In genomic region chr13:26222523-26223046, GRCh38 we compare ENCODE assay signal across 8 cellular contexts. TPM values are rescaled to one million over a fixed set of nuclear protein-coding genes. Genes with fewer than 3 reads are reported as not detected.
DNase-seq lines count a peak whose midpoint lies in the region; ATAC-seq and TF ChIP-seq lines count a peak whose summit lies in the region.

No MANE protein-coding gene starts in this region.

- no peaks in the 10 kb centered on the region for H3K9me2 ChIP-seq in DOHH2 (replicated peaks; ENCODE audit: control insufficient read depth, low read length)

- intact Hi-C loops in vagina (cut with DNase I): loop anchor here (5.0 kb wide), 1 partner anchor 335 kb away; the partner anchor contains the start of gene WASF3

- H3K27me3 ChIP-seq in DOHH2 (ENCODE audit: control insufficient read depth, low read length): no peaks in the 10 kb centered on the region
- H3K27me3 ChIP-seq in KMS-11 (ENCODE audit: insufficient read depth, low read depth): no peaks in the 10 kb centered on the region
- peaks cover 0 to 7% of the 10 kb centered on the region in 2 experiments for H3K27me3 ChIP-seq in mesenchymal stem cell (ENCODE audit: control insufficient read depth in 1 of 2, insufficient read depth in 1 of 2, low read length in 2 of 2)
- H3K27me3 ChIP-seq in vagina: no peaks in the 10 kb centered on the region

- H2BK120ac ChIP-seq in mesenchymal stem cell (ENCODE audit: low read depth, low read length): no peak overlapping the region

- H3K9ac ChIP-seq in KMS-11 (peak overlapping the region; percentile 97), mesenchymal stem cell (ENCODE audit: low read length) (peak overlapping the region; percentile 98)

- TF ChIP-seq POLR2A in vagina (IDR thresholded peaks at IDR 0.05): no peak

- no peak overlapping the region for H2BK15ac ChIP-seq in mesenchymal stem cell (ENCODE audit: low read depth, poor library complexity, severe bottlenecking)

- peaks cover 4% of the 10 kb centered on the region for H3K79me1 ChIP-seq in mesenchymal stem cell (replicated peaks; ENCODE audit: low read length, poor library complexity, severe bottlenecking)

- peak overlapping the region in 1 of 2 experiments; percentile 30 for H3K14ac ChIP-seq in mesenchymal stem cell (ENCODE audit: low read length in 2 of 2)

- peak overlapping the region; percentile 98 to 99 for H3K18ac ChIP-seq in mesenchymal stem cell (ENCODE audit: low read depth in 1 of 2, low read length in 2 of 2)

- H3K36me3 ChIP-seq in DOHH2 (ENCODE audit: control insufficient read depth, low read length) (peaks cover 40% of the 10 kb centered on the region), KMS-11 (ENCODE audit: insufficient read depth) (no peaks in the 10 kb centered on the region), mesenchymal stem cell (ENCODE audit: control insufficient read depth in 1 of 2, insufficient read depth in 2 of 2, low read depth in 1 of 2, low read length in 2 of 2) (peaks cover 0 to 27% of the 10 kb centered on the region in 2 experiments), vagina (peaks cover 0 to 17% of the 10 kb centered on the region in 2 donors)

- H4K8ac ChIP-seq in mesenchymal stem cell (ENCODE audit: low read length): peak overlapping the region; percentile 97

- TF ChIP-seq CTCF in DOHH2 (IDR thresholded peaks at IDR 0.05; ENCODE audit: low read depth, low read length, poor library complexity, severe bottlenecking) (no peak), KMS-11 (conservative IDR thresholded peaks at IDR 0.05; ENCODE audit: low read depth, low read length) (no peak), cardiac fibroblast (IDR thresholded peaks at IDR 0.05; ENCODE audit: low read depth, low read length) (no peak), vagina (IDR thresholded peaks at IDR 0.05) (no peak)

- H3K4me3 ChIP-seq in DOHH2 (ENCODE audit: low read length) (peak overlapping the region; percentile 90), KMS-11 (IDR thresholded peaks at IDR 0.05; ENCODE audit: insufficient read depth, low read depth, low read length) (no peak overlapping the region), cardiac fibroblast (replicated peaks in 1 of 2; ENCODE audit: low read depth in 2 of 2, low read length in 2 of 2) (peak overlapping the region; percentile 85 to 98), mesenchymal stem cell (ENCODE audit: insufficient read depth in 1 of 2, low read depth in 1 of 2, low read length in 2 of 2) (peak overlapping the region; percentile 87 to 93), vagina (peak overlapping the region; percentile 82 to 97)

- H2AK5ac ChIP-seq in mesenchymal stem cell (ENCODE audit: low read length, severe bottlenecking): no peak overlapping the region

- peak overlapping the region; percentile 9 for H2BK5ac ChIP-seq in mesenchymal stem cell (ENCODE audit: low read depth, low read length, poor library complexity, severe bottlenecking)

- H2AFZ ChIP-seq in KMS-11 (ENCODE audit: low read depth) (peak overlapping the region; percentile 83), mesenchymal stem cell (ENCODE audit: low read depth, low read length) (peak overlapping the region; percentile 55)

- peak overlapping the region; percentile 83 for H3K27ac ChIP-seq in DOHH2 (ENCODE audit: low read depth, low read length)
- H3K27ac ChIP-seq in KMS-11: peak overlapping the region; percentile 90
- H3K27ac ChIP-seq in mesenchymal stem cell (ENCODE audit: low read length, poor library complexity, severe bottlenecking): peak overlapping the region; percentile 96
- H3K27ac ChIP-seq in vagina: peak overlapping the region; percentile 91

- WGBS in mesenchymal stem cell: 45% methylated on average over 16 of the region's 16 CpGs

- no peak overlapping the region for H2BK12ac ChIP-seq in mesenchymal stem cell (ENCODE audit: low read length in 2 of 2)

- H3K4me2 ChIP-seq in DOHH2 (ENCODE audit: low read length): peak overlapping the region; percentile 87
- H3K4me2 ChIP-seq in KMS-11: peak overlapping the region; percentile 29
- H3K4me2 ChIP-seq in mesenchymal stem cell (ENCODE audit: low read length, poor library complexity, severe bottlenecking): peak overlapping the region; percentile 59

- H3K9me3 ChIP-seq in DOHH2 (ENCODE audit: control insufficient read depth, insufficient read depth, low read length): no peaks in the 10 kb centered on the region
- no peaks in the 10 kb centered on the region for H3K9me3 ChIP-seq in mesenchymal stem cell (ENCODE audit: control insufficient read depth, low read length)
- no peaks in the 10 kb centered on the region for H3K9me3 ChIP-seq in vagina

- H3K4ac ChIP-seq in mesenchymal stem cell (ENCODE audit: low read depth in 1 of 2, low read length in 2 of 2): peak overlapping the region; percentile 52 to 62

- H3K4me1 ChIP-seq in DOHH2 (ENCODE audit: control insufficient read depth, low read length): peaks cover 27% of the 10 kb centered on the region
- H3K4me1 ChIP-seq in KMS-11 (ENCODE audit: low read depth, poor library complexity, severe bottlenecking): peaks cover 12% of the 10 kb centered on the region
- H3K4me1 ChIP-seq in mesenchymal stem cell (ENCODE audit: control insufficient read depth, insufficient read depth, low read depth, low read length): peaks cover 3% of the 10 kb centered on the region
- H3K4me1 ChIP-seq in vagina: peaks cover 24% of the 10 kb centered on the region

- H3K79me2 ChIP-seq in DOHH2 (ENCODE audit: control insufficient read depth, low read length) (peaks cover 25% of the 10 kb centered on the region), KMS-11 (ENCODE audit: insufficient read depth, low read depth) (peaks cover 15% of the 10 kb centered on the region; the same call in 1 of the 2 replicates)

- H3F3A ChIP-seq in DOHH2 (ENCODE audit: control insufficient read depth, insufficient read depth): no peaks in the 10 kb centered on the region

- peak; percentile 40 for ATAC-seq in GM21529 (IDR thresholded peaks at IDR 0.05; ENCODE audit: unreplicated experiment)

- DNase-seq in cardiac fibroblast (ENCODE audit: low read depth in 2 of 2) (peak in 1 of 2 donors; percentile 13), mesenchymal stem cell (no peak), vagina (ENCODE audit: extremely low spot score in 2 of 2) (no peak), activated gamma-delta T cell (lab: John Stamatoyannopoulos, UW) (no peak)
- DNase-seq in stimulated activated CD4-positive, alpha-beta T cell treated with anti-CD3 and anti-CD28 coated beads, Interleukin-2, amount 100 ng/mL, for 24 hours: no peak

- H3K23ac ChIP-seq in mesenchymal stem cell (ENCODE audit: low read length in 2 of 2): no peak overlapping the region

- peak overlapping the region; percentile 29 for H4K91ac ChIP-seq in mesenchymal stem cell (ENCODE audit: low read length)

- H4K20me1 ChIP-seq in DOHH2 (ENCODE audit: control insufficient read depth, insufficient read depth, low read depth, low read length) (no peaks in the 10 kb centered on the region), KMS-11 (ENCODE audit: insufficient read depth) (no peaks in the 10 kb centered on the region)

RNA-seq across cellular contexts. Expression of gene RNF6, which starts 0.5 kb away (rescaled TPM):
- 34.1 TPM for polyA plus RNA-seq in mesenchymal stem cell (2013, experiment 1 of 2)
- 37.0 TPM for polyA plus RNA-seq in mesenchymal stem cell (2013, experiment 2 of 2)
- total RNA-seq in vagina: 22.1 TPM

RNA-seq across cellular contexts. Expression of gene CDK8, which starts 31.3 kb away (rescaled TPM):
- 27.5 TPM for polyA plus RNA-seq in mesenchymal stem cell (2013, experiment 1 of 2)
- 28.0 TPM for polyA plus RNA-seq in mesenchymal stem cell (2013, experiment 2 of 2)
- 11.3 TPM for total RNA-seq in vagina

Comparison
In these comparisons a context has a peak if more than half of its experiments do, and no peak if none do; other contexts are left out.
1. H3K4me2 ChIP-seq: peak in every context shown above with its lines; median percentile 87 in DOHH2; 59 in mesenchymal stem cell; 29 in KMS-11.